Comparison of ENCODE assay signal across 9 cellular contexts in genomic region chr3:15645740-15646490, GRCh38. TPM values are rescaled to one million over a fixed set of nuclear protein-coding genes. Genes with fewer than 3 reads are reported as not detected.
DNase-seq lines count a peak whose midpoint lies in the region; ATAC-seq, FAIRE-seq and TF ChIP-seq lines count a peak whose summit lies in the region.
"Had no signal": no experiment of that assay in that cellular context is flagged by ENCODE, and none has a peak within 500 bp of the region (broad histone marks: within the 10 kb centered on the region; RNA-seq: fewer than 3 reads in every experiment).

No MANE protein-coding gene starts in this region.

- peak overlapping the region; percentile 66 for H3K27ac Mint-ChIP-seq in activated CD4-positive, alpha-beta memory T cell treated with anti-CD3 and anti-CD28 coated beads, Interleukin-2, amount 10 ng/mL, durations not matched to agents 7 days and 5 days
- H3K27ac Mint-ChIP-seq in activated CD4-positive, alpha-beta memory T cell treated with anti-CD3 and anti-CD28 coated beads for 36 hours = no peak overlapping the region

- peaks cover 47% of the 10 kb centered on the region for H3K4me1 Mint-ChIP-seq in activated CD4-positive, alpha-beta memory T cell treated with anti-CD3 and anti-CD28 coated beads, Interleukin-2, amount 10 ng/mL, durations not matched to agents 7 days and 5 days
- peaks cover 37% of the 10 kb centered on the region for H3K4me1 Mint-ChIP-seq in activated CD4-positive, alpha-beta memory T cell treated with anti-CD3 and anti-CD28 coated beads for 36 hours (ENCODE audit: low read depth)

- CTCF ChIA-PET in activated CD4-positive, alpha-beta memory T cell treated with anti-CD3 and anti-CD28 coated beads, Interleukin-2, amount 10 ng/mL, durations not matched to agents 7 days and 5 days (lab: Charles Lee) = interaction anchor here (0.6 to 4.0 kb wide), 5 partner anchors 9 to 951 kb away, joined by 3 to 13 read pairs (median 6); no protein-coding TSS in a partner anchor
- CTCF ChIA-PET in activated CD4-positive, alpha-beta memory T cell treated with anti-CD3 and anti-CD28 coated beads for 36 hours (lab: Charles Lee) = no interaction called here

- H3K27me3 ChIP-seq in vagina = no peaks in the 10 kb centered on the region

- H3K4me3 ChIP-seq in vagina = no peak overlapping the region

- peaks cover 33% of the 10 kb centered on the region for H3K36me3 Mint-ChIP-seq in activated CD4-positive, alpha-beta memory T cell treated with anti-CD3 and anti-CD28 coated beads, Interleukin-2, amount 10 ng/mL, durations not matched to agents 7 days and 5 days (ENCODE audit: low read depth)
- H3K36me3 Mint-ChIP-seq in activated CD4-positive, alpha-beta memory T cell treated with anti-CD3 and anti-CD28 coated beads for 36 hours = peaks cover 4% of the 10 kb centered on the region

- peaks cover 25% of the 10 kb centered on the region for H3K4me1 ChIP-seq in vagina

- POLR2A ChIA-PET in activated CD4-positive, alpha-beta memory T cell treated with anti-CD3 and anti-CD28 coated beads, Interleukin-2, amount 10 ng/mL, durations not matched to agents 7 days and 5 days (lab: Charles Lee) = interaction anchor here (1.4 to 3.6 kb wide), 3 partner anchors 10 to 151 kb away, joined by 3 to 30 read pairs (median 4); partner anchors contain the start of gene ANKRD28
- POLR2A ChIA-PET in activated CD4-positive, alpha-beta memory T cell treated with anti-CD3 and anti-CD28 coated beads for 36 hours (lab: Charles Lee) = no interaction called here

- peak overlapping the region; percentile 82 for H3K27ac ChIP-seq in vagina

- H3K9me3 Mint-ChIP-seq in activated CD4-positive, alpha-beta memory T cell treated with anti-CD3 and anti-CD28 coated beads, Interleukin-2, amount 10 ng/mL, durations not matched to agents 7 days and 5 days = peaks cover 12% of the 10 kb centered on the region
- H3K9me3 Mint-ChIP-seq in activated CD4-positive, alpha-beta memory T cell treated with anti-CD3 and anti-CD28 coated beads for 36 hours = no peaks in the 10 kb centered on the region

- DNase-seq in activated CD4-positive, alpha-beta memory T cell treated with anti-CD3 and anti-CD28 coated beads, Interleukin-2, amount 10 ng/mL, durations not matched to agents 7 days and 5 days = no peak
- no peak for DNase-seq in activated CD4-positive, alpha-beta memory T cell treated with anti-CD3 and anti-CD28 coated beads for 36 hours
- DNase-seq in astrocyte of the hippocampus (ENCODE audit: low read depth, low spot score) (peak; percentile 89), kidney tubule cell (ENCODE audit: low spot score) (peak; percentile 91), vagina (ENCODE audit: extremely low spot score in 2 of 2) (no peak), D721Med (ENCODE audit: insufficient read length, low spot score) (no peak)
- no peak for DNase-seq in activated T-cell treated with anti-CD3 and anti-CD28 coated beads, Interleukin-2, amount 50 U/mL, for 48 hours
- DNase-seq: activated CD8-positive, alpha-beta memory T cell treated with anti-CD3 and anti-CD28 coated beads, Interleukin-2, amount 50 U/mL, for 4 hours had no signal

- TF ChIP-seq POLR2A in vagina (IDR thresholded peaks at IDR 0.05) = no peak

- intact Hi-C loops in activated CD4-positive, alpha-beta memory T cell treated with anti-CD3 and anti-CD28 coated beads for 36 hours (cut with micrococcal nuclease) = loop anchor here (2.0 kb wide), 1 partner anchor 15 kb away; no protein-coding TSS in a partner anchor
- intact Hi-C loops in vagina (cut with DNase I) = no loop called here

- H3K27me3 Mint-ChIP-seq in activated CD4-positive, alpha-beta memory T cell treated with anti-CD3 and anti-CD28 coated beads, Interleukin-2, amount 10 ng/mL, durations not matched to agents 7 days and 5 days = peaks cover 9% of the 10 kb centered on the region
- no peaks in the 10 kb centered on the region for H3K27me3 Mint-ChIP-seq in activated CD4-positive, alpha-beta memory T cell treated with anti-CD3 and anti-CD28 coated beads for 36 hours

- TF ChIP-seq CTCF in vagina (IDR thresholded peaks at IDR 0.05) = no peak
- TF ChIP-seq CTCF in D721Med (IDR thresholded peaks at IDR 0.05; ENCODE audit: insufficient read depth, missing control alignments) = no peak

- no peaks in the 10 kb centered on the region for H3K36me3 ChIP-seq in vagina

- FAIRE-seq in D721Med (lab: Jason Lieb, UNC) = no peak

- no peaks in the 10 kb centered on the region for H3K9me3 ChIP-seq in vagina

- no peak for ATAC-seq in GM21825 (IDR thresholded peaks at IDR 0.05; ENCODE audit: unreplicated experiment)

- no peak overlapping the region for H3K4me3 Mint-ChIP-seq in activated CD4-positive, alpha-beta memory T cell treated with anti-CD3 and anti-CD28 coated beads, Interleukin-2, amount 10 ng/mL, durations not matched to agents 7 days and 5 days
- H3K4me3 Mint-ChIP-seq in activated CD4-positive, alpha-beta memory T cell treated with anti-CD3 and anti-CD28 coated beads for 36 hours = no peak overlapping the region

RNA-seq across cellular contexts. Expression of gene BTD, which starts 44.4 kb away (rescaled TPM):
- 10 to 100 TPM; 11.7 to 12.7 TPM for total RNA-seq in activated CD4-positive, alpha-beta memory T cell treated with anti-CD3 and anti-CD28 coated beads, Interleukin-2, amount 10 ng/mL, durations not matched to agents 7 days and 5 days
- 1 to 10 TPM; 8.6 to 8.7 TPM for total RNA-seq in activated CD4-positive, alpha-beta memory T cell treated with anti-CD3 and anti-CD28 coated beads for 36 hours
- 10.6 TPM for total RNA-seq in vagina

RNA-seq across cellular contexts. Expression of gene HACL1, which starts 44.5 kb away (rescaled TPM):
- total RNA-seq in activated CD4-positive, alpha-beta memory T cell treated with anti-CD3 and anti-CD28 coated beads, Interleukin-2, amount 10 ng/mL, durations not matched to agents 7 days and 5 days = 10 to 100 TPM; 25.8 to 29.1 TPM
- total RNA-seq in activated CD4-positive, alpha-beta memory T cell treated with anti-CD3 and anti-CD28 coated beads for 36 hours = 10 to 100 TPM; 29.9 to 30.0 TPM
- 8.1 TPM for total RNA-seq in vagina

Comparison
In these comparisons a context has a peak if more than half of its experiments do, and no peak if none do; other contexts are left out.
1. DNase-seq: peak in astrocyte of the hippocampus (single experiment) and kidney tubule cell (single experiment); none in activated CD4-positive, alpha-beta memory T cell treated with anti-CD3 and anti-CD28 coated beads, Interleukin-2, amount 10 ng/mL, durations not matched to agents 7 days and 5 days (single experiment), activated CD4-positive, alpha-beta memory T cell treated with anti-CD3 and anti-CD28 coated beads for 36 hours (single experiment), vagina (0 of 2), activated T-cell treated with anti-CD3 and anti-CD28 coated beads, Interleukin-2, amount 50 U/mL, for 48 hours (0 of 2) and D721Med (single experiment).